ENCODE assay signal across 8 cellular contexts in the genomic region with DNA sequence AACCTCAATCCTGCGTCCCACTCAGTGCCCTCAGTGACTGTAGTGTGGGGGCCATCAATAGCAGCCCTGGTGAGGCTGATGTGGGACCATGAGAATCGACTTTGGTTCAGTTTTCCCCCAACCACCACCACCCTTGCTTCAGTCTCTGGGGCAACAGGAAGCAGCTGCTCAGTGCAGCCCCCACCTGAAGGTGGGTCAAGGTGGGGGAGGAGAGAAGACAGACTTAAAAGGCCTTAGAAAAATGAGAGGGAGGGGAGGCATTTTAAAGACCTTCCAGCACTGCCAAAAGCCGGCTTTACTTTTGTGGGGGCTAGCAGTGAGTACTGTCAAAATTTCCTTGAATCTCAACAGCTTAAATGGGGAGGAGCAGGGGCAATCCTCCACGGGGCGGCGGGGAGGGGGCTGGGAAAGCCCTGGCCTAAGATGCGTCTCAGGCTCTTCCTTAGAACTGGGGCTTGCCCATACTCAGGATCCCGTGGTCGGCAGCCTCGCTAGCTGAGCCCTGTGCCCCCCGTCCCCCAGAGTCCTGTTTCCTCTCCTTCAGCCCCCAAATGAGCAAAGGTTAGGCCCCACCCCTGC. TPM values are rescaled to one million over a fixed set of nuclear protein-coding genes. Genes with fewer than 3 reads are reported as not detected.
DNase-seq lines count a peak whose midpoint lies in the region; ATAC-seq, FAIRE-seq and TF ChIP-seq lines count a peak whose summit lies in the region.

No MANE protein-coding gene starts in this region.

- no peaks in the 10 kb centered on the region for H4K20me1 ChIP-seq in HepG2 (ENCODE audit: insufficient read depth, low read length)

- DNase-seq in right atrium auricular region (ENCODE audit: low spot score) (no peak), Right ventricle myocardium superior (no peak), adrenal gland (no peak), HepG2 (ENCODE audit: low spot score) (no peak), NOMO-1 treated with dmso at 0.1 percent for 144 hours (lab: John Stamatoyannopoulos, UW; ENCODE audit: unreplicated experiment) (no peak)
- no peak for DNase-seq in effector CD8-positive, alpha-beta T cell (lab: John Stamatoyannopoulos, UW)

- TF ChIP-seq POLR2A in adrenal gland (IDR thresholded peaks at IDR 0.05): no peak
- no peak; a peak in 1 of 4 replicates for TF ChIP-seq POLR2A in HepG2 (IDR thresholded peaks at IDR 0.05; ENCODE audit: insufficient read depth in 1 of 2, low read depth in 2 of 2, low read length in 2 of 2)

- H3K4me1 ChIP-seq in right atrium auricular region (peaks cover 0 to 64% of the 10 kb centered on the region in 2 donors), adrenal gland (replicated peaks in 1 of 2) (peaks cover 34 to 49% of the 10 kb centered on the region in 2 donors), HepG2 (ENCODE audit: insufficient read depth, low read length) (peaks cover 45% of the 10 kb centered on the region), thymus (ENCODE audit: control insufficient read depth, insufficient read depth, low read length) (peaks cover 30% of the 10 kb centered on the region)

- in situ Hi-C loops in HepG2 (cut with HindIII; ENCODE audit: extremely low pct_ligation_motif_present, low pct_unique_long_range_greater_than_20kb): no loop called here

- H3K4me3 ChIP-seq in right atrium auricular region (peak overlapping the region; percentile 80 to 88), adrenal gland (peak overlapping the region; percentile 26 to 84 (median 72)), HepG2 (replicated peaks in 1 of 3; ENCODE audit: insufficient read depth in 1 of 3, low read depth in 2 of 3, low read length in 3 of 3) (peak overlapping the region; percentile 68 to 92 (median 80)), thymus (ENCODE audit: low read length) (peak overlapping the region; percentile 90)

- TF ChIP-seq EP300 in HepG2 (IDR thresholded peaks at IDR 0.05; ENCODE audit: low read depth in 2 of 2, low read length in 2 of 2) (no peak), HepG2 (CRISPR knock-in tag; IDR thresholded peaks at IDR 0.05; ENCODE audit: borderline replicate concordance) (no peak)

- no peak for TF ChIP-seq RAD21 in HepG2 (CRISPR knock-in tag; IDR thresholded peaks at IDR 0.05)

- ATAC-seq in Right ventricle myocardium superior (ENCODE audit: poor library complexity): no peak
- peak; percentile 8 for ATAC-seq in HepG2
- no peak for ATAC-seq in GM18873 (IDR thresholded peaks at IDR 0.05; ENCODE audit: low FRiP score, unreplicated experiment)

- peaks cover 32% of the 10 kb centered on the region for H3K36me3 ChIP-seq in right atrium auricular region
- peaks cover 0 to 35% of the 10 kb centered on the region in 2 donors for H3K36me3 ChIP-seq in adrenal gland (replicated peaks in 1 of 2)
- H3K36me3 ChIP-seq in HepG2 (replicated peaks in 1 of 2; ENCODE audit: control insufficient read depth in 1 of 2, insufficient read depth in 2 of 2, low read length in 2 of 2): peaks cover 3 to 28% of the 10 kb centered on the region in 2 experiments
- peaks cover 30% of the 10 kb centered on the region for H3K36me3 ChIP-seq in thymus (ENCODE audit: control insufficient read depth, insufficient read depth)

- TF ChIP-seq CTCF in right atrium auricular region (IDR thresholded peaks at IDR 0.05): no peak
- TF ChIP-seq CTCF in adrenal gland (IDR thresholded peaks at IDR 0.05): no peak
- TF ChIP-seq CTCF in HepG2 (CRISPR knock-in tag; IDR thresholded peaks at IDR 0.05): no peak

- WGBS in adrenal gland, 4 donors: 0 to 4% (median 1%) methylated on average over 5 to 11 of the region's 11 CpGs
- WGBS in HepG2 (ENCODE audit: low lambda C conversion rate): 0% methylated on average over 2 of the region's 11 CpGs
- WGBS in thymus: 1% methylated on average over 11 of the region's 11 CpGs

- no TSS peak for BruUV-seq in HepG2 (replicated peaks; lab: Mats Ljungman, UMichigan)

- CTCF ChIA-PET in HepG2 (lab: Yijun Ruan, JAX; ENCODE audit: low intra/inter-chr PET ratio, low total read pairs): no interaction called here

- H3K79me2 ChIP-seq in HepG2 (ENCODE audit: insufficient read depth, low read length): peaks cover 24% of the 10 kb centered on the region

- peak overlapping the region; percentile 91 to 94 for H3K27ac ChIP-seq in right atrium auricular region
- H3K27ac ChIP-seq in adrenal gland: peak overlapping the region; percentile 61 to 96 (median 94)
- peak overlapping the region; percentile 92 for H3K27ac ChIP-seq in HepG2 (ENCODE audit: extremely low read length, insufficient read depth, low read length)
- H3K27ac ChIP-seq in thymus (ENCODE audit: low read depth): peak overlapping the region; percentile 98

- H3K4me2 ChIP-seq in HepG2 (ENCODE audit: low read depth, low read length): peak overlapping the region; percentile 100

- intact Hi-C loops in Right ventricle myocardium superior (cut with DNase I) (loop anchor here (10.0 kb wide), 1 partner anchor 121 kb away; no protein-coding TSS in a partner anchor), adrenal gland (cut with DNase I) (loop anchor here in 1 of 2 donors (10.0 kb wide), 1 partner anchor 121 kb away; no protein-coding TSS in a partner anchor), HepG2 (cut with micrococcal nuclease; ENCODE audit: unreplicated experiment) (loop anchor here (1.0 kb wide), 3 partner anchors 34 to 122 kb away; no protein-coding TSS in a partner anchor)

- no peaks in the 10 kb centered on the region for H3K9me3 ChIP-seq in right atrium auricular region
- no peaks in the 10 kb centered on the region for H3K9me3 ChIP-seq in adrenal gland (replicated peaks in 1 of 3)
- H3K9me3 ChIP-seq in HepG2 (ENCODE audit: low read length): no peaks in the 10 kb centered on the region
- no peaks in the 10 kb centered on the region for H3K9me3 ChIP-seq in thymus (ENCODE audit: control insufficient read depth)

- H3K27me3 ChIP-seq in right atrium auricular region (no peaks in the 10 kb centered on the region), adrenal gland (no peaks in the 10 kb centered on the region), HepG2 (ENCODE audit: control insufficient read depth in 1 of 2, insufficient read depth in 2 of 2, low read length in 2 of 2) (peaks cover 0 to 3% of the 10 kb centered on the region in 2 experiments; a peak in 1 of 5 replicates), thymus (ENCODE audit: control insufficient read depth, insufficient read depth) (no peaks in the 10 kb centered on the region)

- FAIRE-seq in HepG2 (lab: Jason Lieb, UNC): no peak

- POLR2A ChIA-PET in HepG2 (lab: Yijun Ruan, JAX): interaction anchor here (1.0 to 3.9 kb wide), 9 partner anchors 10 to 554 kb away, joined by 3 to 58 read pairs (median 6); partner anchors contain the start of genes ATP5F1B, NACA, PTGES3 and RBMS2

- H2AFZ ChIP-seq in HepG2 (ENCODE audit: low read length): peak overlapping the region; percentile 83

- peak overlapping the region; percentile 77 for H3K9ac ChIP-seq in HepG2 (ENCODE audit: insufficient read depth, low read depth, low read length)

RNA-seq across cellular contexts. Expression of gene BAZ2A, which starts 5.5 kb away (rescaled TPM):
- total RNA-seq in right atrium auricular region (10 to 100 TPM; 38.6 to 42.7 TPM), Right ventricle myocardium superior (28.5 TPM), adrenal gland (10 to 100 TPM; 31.4 to 96.0 (median 80.0) TPM), HepG2 (2016; rRNA removed; fragmentation: Illumina TruSeq; extraction: Trizol) (21.8 and 25.5 TPM in 2 replicates)
- polyA plus RNA-seq in adrenal gland (100 to 1,000 TPM in 1 of 3 donors, 10 to 100 TPM in 2; 21.9 to 115 (median 65.2) TPM), HepG2 (2011; rRNA removed) (63.5 and 73.5 TPM in 2 replicates), thymus (29.8 TPM)
- total RNA-seq in HepG2 (2016; cell fraction: cytosol; rRNA removed; fragmentation: Illumina TruSeq; extraction: Trizol; ENCODE audit: low read depth): 7.5 and 9.3 TPM in 2 replicates
- 19.6 and 20.3 TPM in 2 replicates for total RNA-seq in HepG2 (2016; cell fraction: insoluble cytoplasmic fraction; rRNA removed; fragmentation: Illumina TruSeq; extraction: Trizol)
- 10.4 and 11.5 TPM in 2 replicates for total RNA-seq in HepG2 (2016; cell fraction: membrane; rRNA removed; fragmentation: Illumina TruSeq; extraction: Trizol)
- 26.9 and 27.3 TPM in 2 replicates for total RNA-seq in HepG2 (2016; cell fraction: nucleus; rRNA removed; fragmentation: Illumina TruSeq; extraction: Trizol)
- 26.0 and 27.6 TPM in 2 replicates for polyA plus RNA-seq in HepG2 (2011; cell fraction: cytosol; rRNA removed)
- 119 and 134 TPM in 2 replicates for polyA plus RNA-seq in HepG2 (2011; cell fraction: nucleus; rRNA removed)
- polyA plus RNA-seq in HepG2 (2012): 46.0 and 50.1 TPM in 2 replicates
- 0.96 and 1.7 TPM in 2 replicates for polyA plus RNA-seq in HepG2 (2016; cell fraction: cytosol; fragmentation: Illumina TruSeq; extraction: Trizol; ENCODE audit: low read depth)
- 18.5 and 25.0 TPM in 2 replicates for polyA plus RNA-seq in HepG2 (2016; cell fraction: insoluble cytoplasmic fraction; fragmentation: Illumina TruSeq; extraction: Trizol; ENCODE audit: low read depth)
- polyA plus RNA-seq in HepG2 (2016; cell fraction: membrane; fragmentation: Illumina TruSeq; extraction: Trizol; ENCODE audit: low read depth): 4.6 and 4.7 TPM in 2 replicates
- 52.0 and 52.8 TPM in 2 replicates for polyA plus RNA-seq in HepG2 (2016; cell fraction: nucleus; fragmentation: Illumina TruSeq; extraction: Trizol; ENCODE audit: insufficient read depth, low read depth)
- polyA minus RNA-seq in HepG2 (2011; rRNA and poly(A)+ RNA removed; ENCODE audit: low replicate concordance): 99.4 and 117 TPM in 2 replicates
- polyA minus RNA-seq in HepG2 (2011; cell fraction: cytosol; rRNA and poly(A)+ RNA removed): 47.0 and 52.8 TPM in 2 replicates
- polyA minus RNA-seq in HepG2 (2011; cell fraction: nucleus; rRNA and poly(A)+ RNA removed): 86.6 and 108 TPM in 2 replicates

RNA-seq across cellular contexts. Expression of gene ATP5F1B, which starts 10.2 kb away (rescaled TPM):
- total RNA-seq in right atrium auricular region (1,000 to 10,000 TPM; 1,028 to 1,860 TPM), Right ventricle myocardium superior (3,077 TPM), adrenal gland (1,000 to 10,000 TPM in 1 of 8 donors, 100 to 1,000 TPM in 7; 512 to 1,073 (median 754) TPM), HepG2 (2016; rRNA removed; fragmentation: Illumina TruSeq; extraction: Trizol) (1,051 and 1,399 TPM in 2 replicates)
- polyA plus RNA-seq in adrenal gland (1,000 to 10,000 TPM in 1 of 3 donors, 100 to 1,000 TPM in 2; 306 to 1,296 (median 573) TPM), HepG2 (2011; rRNA removed) (985 and 1,180 TPM in 2 replicates), thymus (263 TPM)
- total RNA-seq in HepG2 (2016; cell fraction: cytosol; rRNA removed; fragmentation: Illumina TruSeq; extraction: Trizol; ENCODE audit: low read depth): 224 and 228 TPM in 2 replicates
- total RNA-seq in HepG2 (2016; cell fraction: insoluble cytoplasmic fraction; rRNA removed; fragmentation: Illumina TruSeq; extraction: Trizol): 1,021 and 1,411 TPM in 2 replicates
- 344 and 367 TPM in 2 replicates for total RNA-seq in HepG2 (2016; cell fraction: membrane; rRNA removed; fragmentation: Illumina TruSeq; extraction: Trizol)
- total RNA-seq in HepG2 (2016; cell fraction: nucleus; rRNA removed; fragmentation: Illumina TruSeq; extraction: Trizol): 359 and 382 TPM in 2 replicates
- polyA plus RNA-seq in HepG2 (2011; cell fraction: cytosol; rRNA removed): 961 and 1,057 TPM in 2 replicates
- 521 and 614 TPM in 2 replicates for polyA plus RNA-seq in HepG2 (2011; cell fraction: nucleus; rRNA removed)
- polyA plus RNA-seq in HepG2 (2012): 690 and 871 TPM in 2 replicates
- 156 and 174 TPM in 2 replicates for polyA plus RNA-seq in HepG2 (2016; cell fraction: cytosol; fragmentation: Illumina TruSeq; extraction: Trizol; ENCODE audit: low read depth)
- 1,081 and 1,136 TPM in 2 replicates for polyA plus RNA-seq in HepG2 (2016; cell fraction: insoluble cytoplasmic fraction; fragmentation: Illumina TruSeq; extraction: Trizol; ENCODE audit: low read depth)
- polyA plus RNA-seq in HepG2 (2016; cell fraction: membrane; fragmentation: Illumina TruSeq; extraction: Trizol; ENCODE audit: low read depth): 252 and 280 TPM in 2 replicates
- 530 and 544 TPM in 2 replicates for polyA plus RNA-seq in HepG2 (2016; cell fraction: nucleus; fragmentation: Illumina TruSeq; extraction: Trizol; ENCODE audit: insufficient read depth, low read depth)
- polyA minus RNA-seq in HepG2 (2011; rRNA and poly(A)+ RNA removed; ENCODE audit: low replicate concordance): 2,113 and 3,228 TPM in 2 replicates
- 569 and 591 TPM in 2 replicates for polyA minus RNA-seq in HepG2 (2011; cell fraction: cytosol; rRNA and poly(A)+ RNA removed)
- polyA minus RNA-seq in HepG2 (2011; cell fraction: nucleus; rRNA and poly(A)+ RNA removed): 160 and 202 TPM in 2 replicates

RNA-seq across cellular contexts. Expression of gene PTGES3, which starts 52.5 kb away (rescaled TPM):
- total RNA-seq in right atrium auricular region (10 to 100 TPM; 69.6 to 71.1 TPM), Right ventricle myocardium superior (132 TPM), adrenal gland (100 to 1,000 TPM in 4 of 8 donors, 10 to 100 TPM in 4; 47.3 to 171 (median 115) TPM), HepG2 (2016; rRNA removed; fragmentation: Illumina TruSeq; extraction: Trizol) (159 and 290 TPM in 2 replicates)
- polyA plus RNA-seq in adrenal gland (100 to 1,000 TPM in 1 of 3 donors, 10 to 100 TPM in 2; 49.1 to 296 (median 68.1) TPM), HepG2 (2011; rRNA removed) (43.7 and 54.4 TPM in 2 replicates), thymus (161 TPM)
- total RNA-seq in HepG2 (2016; cell fraction: cytosol; rRNA removed; fragmentation: Illumina TruSeq; extraction: Trizol; ENCODE audit: low read depth): 36.7 and 44.1 TPM in 2 replicates
- total RNA-seq in HepG2 (2016; cell fraction: insoluble cytoplasmic fraction; rRNA removed; fragmentation: Illumina TruSeq; extraction: Trizol): 170 and 269 TPM in 2 replicates
- 155 and 168 TPM in 2 replicates for total RNA-seq in HepG2 (2016; cell fraction: membrane; rRNA removed; fragmentation: Illumina TruSeq; extraction: Trizol)
- total RNA-seq in HepG2 (2016; cell fraction: nucleus; rRNA removed; fragmentation: Illumina TruSeq; extraction: Trizol): 118 and 124 TPM in 2 replicates
- 23.9 and 37.8 TPM in 2 replicates for polyA plus RNA-seq in HepG2 (2011; cell fraction: cytosol; rRNA removed)
- polyA plus RNA-seq in HepG2 (2011; cell fraction: nucleus; rRNA removed): 16.1 and 21.1 TPM in 2 replicates
- polyA plus RNA-seq in HepG2 (2012): 244 and 265 TPM in 2 replicates
- polyA plus RNA-seq in HepG2 (2016; cell fraction: cytosol; fragmentation: Illumina TruSeq; extraction: Trizol; ENCODE audit: low read depth): 58.0 and 58.7 TPM in 2 replicates
- polyA plus RNA-seq in HepG2 (2016; cell fraction: insoluble cytoplasmic fraction; fragmentation: Illumina TruSeq; extraction: Trizol; ENCODE audit: low read depth): 452 and 465 TPM in 2 replicates
- polyA plus RNA-seq in HepG2 (2016; cell fraction: membrane; fragmentation: Illumina TruSeq; extraction: Trizol; ENCODE audit: low read depth): 140 and 145 TPM in 2 replicates
- polyA plus RNA-seq in HepG2 (2016; cell fraction: nucleus; fragmentation: Illumina TruSeq; extraction: Trizol; ENCODE audit: insufficient read depth, low read depth): 228 and 240 TPM in 2 replicates
- 15.3 and 29.9 TPM in 2 replicates for polyA minus RNA-seq in HepG2 (2011; rRNA and poly(A)+ RNA removed; ENCODE audit: low replicate concordance)
- polyA minus RNA-seq in HepG2 (2011; cell fraction: cytosol; rRNA and poly(A)+ RNA removed): 57.2 and 64.6 TPM in 2 replicates
- 23.0 and 29.1 TPM in 2 replicates for polyA minus RNA-seq in HepG2 (2011; cell fraction: nucleus; rRNA and poly(A)+ RNA removed)
